Comparison of ENCODE assay signal across 9 cellular contexts in genomic region chr4:139658185-139658584, GRCh38. TPM values are rescaled to one million over a fixed set of nuclear protein-coding genes. Genes with fewer than 3 reads are reported as not detected.
DNase-seq lines count a peak whose midpoint lies in the region; TF ChIP-seq lines count a peak whose summit lies in the region.
"Had no signal": no experiment of that assay in that cellular context is flagged by ENCODE, and none has a peak within 500 bp of the region (broad histone marks: within the 10 kb centered on the region; RNA-seq: fewer than 3 reads in every experiment).

No MANE protein-coding gene starts in this region.

- intact Hi-C loops in breast epithelium (cut with DNase I; ENCODE audit: low total_unique reads) = no loop called here

- H3K9me3 ChIP-seq in CD8-positive, alpha-beta memory T cell (ENCODE audit: low read length) = no peaks in the 10 kb centered on the region
- H3K9me3 ChIP-seq in Loucy (ENCODE audit: insufficient read depth, low read depth, low read length) (no peaks in the 10 kb centered on the region), breast epithelium (no peaks in the 10 kb centered on the region), neural progenitor cell (ENCODE audit: low read depth) (no peaks in the 10 kb centered on the region), Peyer's patch (no peaks in the 10 kb centered on the region)
- H3K9me3 ChIP-seq: SJSA1 had no signal

- H2AFZ ChIP-seq in Loucy (ENCODE audit: low read length) = peak overlapping the region; percentile 90
- H2AFZ ChIP-seq in neural progenitor cell (replicated peaks) = peak overlapping the region; percentile 60

- no peaks in the 10 kb centered on the region for H3K36me3 ChIP-seq in CD8-positive, alpha-beta memory T cell (ENCODE audit: insufficient read depth, low read length)
- H3K36me3 ChIP-seq in Loucy (ENCODE audit: insufficient read depth, low read length) (no peaks in the 10 kb centered on the region), breast epithelium (no peaks in the 10 kb centered on the region), neural progenitor cell (no peaks in the 10 kb centered on the region), Peyer's patch (no peaks in the 10 kb centered on the region)
- H3K36me3 ChIP-seq: SJSA1 had no signal

- no peaks in the 10 kb centered on the region for H3K9me2 ChIP-seq in Loucy (replicated peaks; ENCODE audit: low read depth, low read length)

- H3K27me3 ChIP-seq in CD8-positive, alpha-beta memory T cell (ENCODE audit: insufficient read depth, low read length, poor library complexity, severe bottlenecking) = no peaks in the 10 kb centered on the region
- no peaks in the 10 kb centered on the region for H3K27me3 ChIP-seq in Loucy (ENCODE audit: insufficient read depth, low read length, poor library complexity, severe bottlenecking)
- H3K27me3 ChIP-seq in breast epithelium = no peaks in the 10 kb centered on the region
- no peaks in the 10 kb centered on the region for H3K27me3 ChIP-seq in neural progenitor cell
- no peaks in the 10 kb centered on the region for H3K27me3 ChIP-seq in Peyer's patch
- H3K27me3 ChIP-seq: SJSA1 had no signal

- no peak overlapping the region for H3K4me3 ChIP-seq in CD8-positive, alpha-beta memory T cell (ENCODE audit: low read length)
- H3K4me3 ChIP-seq in Loucy (ENCODE audit: low read length, poor library complexity, severe bottlenecking) = peak overlapping the region; percentile 68
- no peak overlapping the region for H3K4me3 ChIP-seq in breast epithelium
- no peak overlapping the region for H3K4me3 ChIP-seq in neural progenitor cell
- no peak overlapping the region for H3K4me3 ChIP-seq in Peyer's patch
- H3K4me3 ChIP-seq: SJSA1 had no signal

- POLR2A ChIA-PET in CD8-positive, alpha-beta memory T cell (lab: Charles Lee) = no interaction called here

- no peak overlapping the region for H3K27ac ChIP-seq in CD8-positive, alpha-beta memory T cell (ENCODE audit: low read depth, low read length)
- H3K27ac ChIP-seq in breast epithelium (peak overlapping the region; percentile 38 to 82), neural progenitor cell (peak overlapping the region; percentile 30), Peyer's patch (no peak overlapping the region)
- H3K27ac ChIP-seq: SJSA1 had no signal

- H3K9ac ChIP-seq in Loucy (ENCODE audit: low read depth, low read length, poor library complexity, severe bottlenecking) (peak overlapping the region; percentile 63), neural progenitor cell (no peak overlapping the region)

- no peak for DNase-seq in CD8-positive, alpha-beta memory T cell
- no peak for DNase-seq in breast epithelium (ENCODE audit: low spot score in 2 of 2)
- DNase-seq in neural progenitor cell (ENCODE audit: low spot score) = peak; percentile 10
- no peak for DNase-seq in DMS 273 (lab: John Stamatoyannopoulos, UW; ENCODE audit: unreplicated experiment)
- no peak for DNase-seq in erythroblast (lab: John Stamatoyannopoulos, UW)
- no peak for DNase-seq in Peyer's patch
- DNase-seq in NCI-H2196 treated with DMSO at 0.1 percent for 48 hours (lab: John Stamatoyannopoulos, UW; ENCODE audit: unreplicated experiment) = no peak

- CTCF ChIA-PET in CD8-positive, alpha-beta memory T cell (lab: Charles Lee) = interaction anchor here (1.1 to 4.1 kb wide), 5 partner anchors 8 to 160 kb away, joined by 4 to 18 read pairs (median 7); partner anchors contain the start of genes MGST2 and SETD7

- H4K20me1 ChIP-seq in Loucy (ENCODE audit: insufficient read depth, low read length, poor library complexity, severe bottlenecking) (no peaks in the 10 kb centered on the region), neural progenitor cell (ENCODE audit: low read depth) (no peaks in the 10 kb centered on the region)

- H3K79me2 ChIP-seq in Loucy (ENCODE audit: insufficient read depth, low read length) (no peaks in the 10 kb centered on the region; the same call in 1 of the 2 replicates), neural progenitor cell (ENCODE audit: low read depth) (no peaks in the 10 kb centered on the region)

- H3K9me3 Mint-ChIP-seq in CD8-positive, alpha-beta memory T cell = no peaks in the 10 kb centered on the region
- H3K9me3 Mint-ChIP-seq in neural progenitor cell = no peaks in the 10 kb centered on the region

- H3F3A ChIP-seq in Loucy (ENCODE audit: low read depth) (no peaks in the 10 kb centered on the region), neural progenitor cell (ENCODE audit: low read depth) (peaks cover 14% of the 10 kb centered on the region)

- H3K36me3 Mint-ChIP-seq in CD8-positive, alpha-beta memory T cell = no peaks in the 10 kb centered on the region
- no peaks in the 10 kb centered on the region for H3K36me3 Mint-ChIP-seq in neural progenitor cell

- H3K27ac Mint-ChIP-seq in CD8-positive, alpha-beta memory T cell = peak overlapping the region in 6 of 8 donors; percentile 28 to 85 (median 77)
- H3K27ac Mint-ChIP-seq in neural progenitor cell = peak overlapping the region; percentile 62

- peak overlapping the region in 4 of 7 donors; percentile 2 to 57 (median 35) for H3K4me3 Mint-ChIP-seq in CD8-positive, alpha-beta memory T cell
- peak overlapping the region; percentile 17 for H3K4me3 Mint-ChIP-seq in neural progenitor cell

- TF ChIP-seq CTCF in Loucy (conservative IDR thresholded peaks at IDR 0.05; ENCODE audit: low read length) = no peak
- TF ChIP-seq CTCF in breast epithelium (IDR thresholded peaks at IDR 0.05) = no peak
- no peak for TF ChIP-seq CTCF in neural progenitor cell (IDR thresholded peaks at IDR 0.05)
- TF ChIP-seq CTCF in Peyer's patch (IDR thresholded peaks at IDR 0.05) = no peak

- peaks cover 11% of the 10 kb centered on the region for H3K4me1 ChIP-seq in CD8-positive, alpha-beta memory T cell (ENCODE audit: insufficient read depth, low read length)
- H3K4me1 ChIP-seq in Loucy (ENCODE audit: insufficient read depth, low read length, poor library complexity, severe bottlenecking) (peaks cover 36% of the 10 kb centered on the region), breast epithelium (no peaks in the 10 kb centered on the region), neural progenitor cell (peaks cover 19% of the 10 kb centered on the region), Peyer's patch (peaks cover 0 to 24% (median 0%) of the 10 kb centered on the region in 4 donors)

- H3K4me2 ChIP-seq in Loucy (ENCODE audit: low read depth, low read length, poor library complexity, severe bottlenecking) (peak overlapping the region; percentile 89), neural progenitor cell (peak overlapping the region; percentile 64)

- no peak for TF ChIP-seq POLR2A in breast epithelium (IDR thresholded peaks at IDR 0.05)
- no peak for TF ChIP-seq POLR2A in erythroblast (IDR thresholded peaks at IDR 0.05; ENCODE audit: low read length)
- TF ChIP-seq POLR2A in Peyer's patch (IDR thresholded peaks at IDR 0.05) = no peak

- H3K27me3 Mint-ChIP-seq in CD8-positive, alpha-beta memory T cell = peaks cover 1 to 4% of the 10 kb centered on the region in 2 donors
- peaks cover 7% of the 10 kb centered on the region for H3K27me3 Mint-ChIP-seq in neural progenitor cell (ENCODE audit: insufficient read depth, low read depth)

- H3K4me1 Mint-ChIP-seq in CD8-positive, alpha-beta memory T cell = peaks cover 18 to 21% (median 18%) of the 10 kb centered on the region in 3 donors
- H3K4me1 Mint-ChIP-seq in neural progenitor cell = peaks cover 37% of the 10 kb centered on the region

RNA-seq across cellular contexts. Expression of gene MGST2, which starts 7.4 kb away (rescaled TPM):
- total RNA-seq in CD8-positive, alpha-beta memory T cell = 1 to 10 TPM; 2.6 to 4.6 TPM
- 10.9 TPM for polyA plus RNA-seq in CD8-positive, alpha-beta memory T cell
- 10 to 100 TPM; 29.1 to 58.7 (median 50.5) TPM for total RNA-seq in breast epithelium
- 4.4 and 7.1 TPM in 2 replicates for total RNA-seq in neural progenitor cell (ENCODE audit: low replicate concordance)
- 100 to 1,000 TPM in 1 of 4 donors, 10 to 100 TPM in 3; 21.5 to 137 (median 83.4) TPM for total RNA-seq in Peyer's patch

Comparison
In these comparisons a context has a peak if more than half of its experiments do, and no peak if none do; other contexts are left out.
1. H3K27ac ChIP-seq: peak in breast epithelium (2 of 2) and neural progenitor cell (single experiment); none in CD8-positive, alpha-beta memory T cell (single experiment) and Peyer's patch (0 of 4).